ENCODE assay signal across 10 cellular contexts in genomic region chr15:32683231-32683630, GRCh38. TPM values are rescaled to one million over a fixed set of nuclear protein-coding genes. Genes with fewer than 3 reads are reported as not detected.
"Had no signal": no experiment of that assay in that cellular context is flagged by ENCODE, and none has a peak within 500 bp of the region (broad histone marks: within the 10 kb centered on the region; RNA-seq: fewer than 3 reads in every experiment).

No MANE protein-coding gene starts in this region.

- H3K9me3 ChIP-seq: tibial artery had no signal

- ATAC-seq: esophagus mucosa; stimulated activated effector memory CD8-positive, alpha-beta T cell treated with anti-CD3 and anti-CD28 coated beads, Interleukin-12 subunit alpha, Interleukin-12 subunit beta, amount 100 ng/mL, for 72 hours had no signal

- DNase-seq: activated B cell treated with CpG ODN at 0.5 μM for 24 hours; activated CD4-positive, alpha-beta T cell treated with anti-CD3 and anti-CD28 coated beads, Interleukin-2, amount 10 ng/mL, durations not matched to agents 24 days and 14 days; activated naive CD4-positive, alpha-beta T cell treated with anti-CD3 and anti-CD28 coated beads, Interleukin-2, amount 50 U/mL, for 16 hours; head of caudate nucleus; T-helper 2 cell had no signal

- H3K36me3 ChIP-seq: tibial artery had no signal

- H3K27ac ChIP-seq: tibial artery had no signal

- H3K4me3 ChIP-seq: tibial artery had no signal

- FAIRE-seq: TTC549 had no signal

- H3K27me3 ChIP-seq: tibial artery had no signal

RNA-seq across cellular contexts. Expression of gene GREM1, which starts 34.6 kb away (rescaled TPM):
- total RNA-seq: activated B cell treated with CpG ODN at 0.5 μM for 24 hours; activated CD4-positive, alpha-beta T cell treated with anti-CD3 and anti-CD28 coated beads, Interleukin-2, amount 10 ng/mL, durations not matched to agents 24 days and 14 days; activated T-helper 1 cell treated with anti-CD3 and anti-CD28 coated beads, Interleukin-12 subunit alpha, Interleukin-12 subunit beta, Interleukin-2, Interleukin-4 antibody, amounts not matched to agents 30 ng/mL and 10 ng/mL and 1 ng/mL, durations not matched to agents 14 hours and 24 hours and 36 hours had no signal
